32 cellular contexts compared by ENCODE assay signal in the genomic region with DNA sequence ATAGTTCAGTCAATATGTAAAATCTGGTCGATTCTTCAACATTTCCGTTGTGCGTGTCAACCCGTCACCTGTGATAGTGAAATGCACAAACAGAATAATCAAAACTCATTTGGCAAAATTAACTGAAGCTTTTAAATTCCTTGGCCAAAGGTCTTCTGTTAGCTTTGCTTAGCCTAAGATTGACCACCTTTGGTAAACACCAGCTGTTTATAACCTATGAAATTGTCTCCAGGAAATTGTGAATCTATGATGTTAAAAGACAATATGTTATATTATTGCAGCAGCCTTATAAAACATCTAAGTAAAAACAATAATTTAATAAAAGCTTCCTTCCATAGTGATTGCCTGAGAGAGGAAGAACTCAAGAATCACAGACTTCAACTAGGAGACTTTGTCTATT.
"Had no signal": no experiment of that assay in that cellular context is flagged by ENCODE, and none has a peak within 500 bp of the region (broad histone marks: within the 10 kb centered on the region; RNA-seq: fewer than 3 reads in every experiment).

No MANE protein-coding gene starts in this region.

- ATAC-seq: activated naive CD4-positive, alpha-beta T cell treated with anti-CD3 and anti-CD28 coated beads, Interleukin-2, amount 50 U/mL, for 72 hours; activated naive CD8-positive, alpha-beta T cell treated with anti-CD3 and anti-CD28 coated beads, Interleukin-2, amount 50 U/mL, for 24 hours; activated T-cell treated with anti-CD3 and anti-CD28 coated beads, Interleukin-2, amount 50 U/mL, for 4 hours; activated T-cell treated with anti-CD3 and anti-CD28 coated beads, Interleukin-2, amount 50 U/mL, for 72 hours; activated T-helper 17 cell treated with anti-CD3 and anti-CD28 coated beads, Interleukin-2, amount 50 U/mL, for 72 hours; body of pancreas had no signal

- H3K36me3 ChIP-seq: adrenal gland, ascending aorta, brain microvascular endothelial cell, breast epithelium, cardiac muscle cell had no signal

- H3K4me3 ChIP-seq: adrenal gland, ascending aorta, body of pancreas, breast epithelium, cardiac muscle cell had no signal

- DNase-seq: activated effector memory CD4-positive, alpha-beta T cell treated with anti-CD3 and anti-CD28 coated beads, Interleukin-2, amount 50 U/mL, for 16 hours; activated effector memory CD4-positive, alpha-beta T cell treated with Interleukin-2 at 50 U/mL for 16 hours; activated gamma-delta T cell; activated gamma-delta T cell treated with Interleukin-2 at 50 U/mL for 16 hours; activated naive CD4-positive, alpha-beta T cell; activated naive CD4-positive, alpha-beta T cell treated with anti-CD3 and anti-CD28 coated beads for 36 hours; activated naive CD4-positive, alpha-beta T cell treated with anti-CD3 and anti-CD28 coated beads, Interleukin-2, amount 10 ng/mL, durations not matched to agents 7 days and 5 days; activated naive CD4-positive, alpha-beta T cell treated with anti-CD3 and anti-CD28 coated beads, Interleukin-2, amount 50 U/mL, for 16 hours; activated naive CD4-positive, alpha-beta T cell treated with Interleukin-2 at 50 U/mL for 16 hours; activated naive CD8-positive, alpha-beta T cell treated with anti-CD3 and anti-CD28 coated beads for 36 hours; activated naive CD8-positive, alpha-beta T cell treated with anti-CD3 and anti-CD28 coated beads, Interleukin-2, amount 10 ng/mL, durations not matched to agents 7 days and 5 days; activated naive CD8-positive, alpha-beta T cell treated with anti-CD3 and anti-CD28 coated beads, Interleukin-2, amount 50 U/mL, for 24 hours; activated T-cell treated with anti-CD3 and anti-CD28 coated beads, Interleukin-2, amount 50 U/mL, for 1 hour; activated T-cell treated with anti-CD3 and anti-CD28 coated beads, Interleukin-2, amount 50 U/mL, for 24 hours; activated T-cell treated with anti-CD3 and anti-CD28 coated beads, Interleukin-2, amount 50 U/mL, for 4 hours; activated T-cell treated with anti-CD3 and anti-CD28 coated beads, Interleukin-2, amount 50 U/mL, for 48 hours; activated T-cell treated with anti-CD3 and anti-CD28 coated beads, Interleukin-2, amount 50 U/mL, for 72 hours; adrenal gland; amniotic stem cell; amygdala; anterior cingulate cortex; aorta; body of pancreas; brain microvascular endothelial cell; caudate nucleus; central memory CD4-positive, alpha-beta T cell; cerebellar nuclear complex had no signal

- H3K9me3 ChIP-seq: adrenal gland, ascending aorta, body of pancreas, breast epithelium had no signal

- H3K4me1 ChIP-seq: adrenal gland, ascending aorta, body of pancreas, breast epithelium had no signal
